23 cellular contexts compared by ENCODE assay signal in the genomic region with DNA sequence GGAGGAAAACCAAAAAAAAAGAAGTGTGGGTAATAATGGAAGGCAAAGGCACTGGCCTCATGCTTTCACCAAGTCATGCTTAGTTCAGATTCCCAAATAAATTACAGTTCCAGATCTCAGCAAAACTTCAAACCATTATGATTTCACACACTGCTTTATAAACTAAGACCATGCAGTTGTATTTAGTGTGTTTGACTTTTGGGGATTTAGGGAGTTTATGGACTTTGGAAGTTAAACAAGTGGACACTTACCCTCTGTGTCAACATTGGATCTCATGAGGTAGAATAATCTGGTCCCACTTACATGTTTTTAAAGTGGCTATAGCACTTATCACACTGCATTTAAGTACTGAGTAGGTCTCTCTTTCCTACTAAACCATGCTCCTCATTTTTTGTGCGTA. TPM values are rescaled to one million over a fixed set of nuclear protein-coding genes. Genes with fewer than 3 reads are reported as not detected.
DNase-seq lines count a peak whose midpoint lies in the region; ATAC-seq, FAIRE-seq and TF ChIP-seq lines count a peak whose summit lies in the region.
"Had no signal": no experiment of that assay in that cellular context is flagged by ENCODE, and none has a peak within 500 bp of the region (broad histone marks: within the 10 kb centered on the region; RNA-seq: fewer than 3 reads in every experiment).

No MANE protein-coding gene starts in this region.

- no peak overlapping the region for H2BK120ac ChIP-seq in IMR-90 (ENCODE audit: low read depth, low read length)

- H2AK5ac ChIP-seq in IMR-90 (ENCODE audit: low read depth, low read length) = no peak overlapping the region

- no peak overlapping the region for H2AK9ac ChIP-seq in IMR-90 (replicated peaks; ENCODE audit: low read depth, low read length, poor library complexity)

- no peak overlapping the region for H2BK15ac ChIP-seq in IMR-90 (ENCODE audit: low read depth, low read length)

- H3K9me1 ChIP-seq in IMR-90 (ENCODE audit: insufficient read depth, low read length) = peaks cover 12% of the 10 kb centered on the region

- H3K9me3 ChIP-seq in A549 = no peaks in the 10 kb centered on the region
- H3K9me3 ChIP-seq in IMR-90 (ENCODE audit: control insufficient read depth, insufficient read depth, low read length) = no peaks in the 10 kb centered on the region
- H3K9me3 ChIP-seq: BE2C, SK-N-SH had no signal

- no peak overlapping the region for H2BK5ac ChIP-seq in IMR-90 (ENCODE audit: low read depth, low read length, poor library complexity, severe bottlenecking)

- no peak overlapping the region for H4K8ac ChIP-seq in IMR-90 (ENCODE audit: low read depth in 2 of 2, low read length in 2 of 2)

- TF ChIP-seq RAD21 in A549 (conservative IDR thresholded peaks at IDR 0.05 in 1 of 2, IDR thresholded peaks at IDR 0.05 in 1 of 2) (no peak), IMR-90 (IDR thresholded peaks at IDR 0.05; ENCODE audit: low read length) (no peak)

- no peak overlapping the region for H3K4ac ChIP-seq in IMR-90 (ENCODE audit: low read depth, low read length)

- H3K9me3 Mint-ChIP-seq in brain (peaks cover 0 to 8% (median 0%) of the 10 kb centered on the region in 5 experiments), mesothelial cell of epicardium (no peaks in the 10 kb centered on the region)
- H3K9me3 Mint-ChIP-seq: CD4-positive, CD25-positive, alpha-beta regulatory T cell; H9 had no signal

- no peak overlapping the region for H3K27ac Mint-ChIP-seq in brain
- peak overlapping the region; percentile 44 for H3K27ac Mint-ChIP-seq in mesothelial cell of epicardium
- H3K27ac Mint-ChIP-seq: CD4-positive, CD25-positive, alpha-beta regulatory T cell; H9 had no signal

- H3K27ac ChIP-seq in A549 (no peak overlapping the region), IMR-90 (ENCODE audit: insufficient read depth, low read length) (no peak overlapping the region)
- H3K27ac ChIP-seq: HL-60 had no signal

- CTCF ChIA-PET in A549 (lab: Yijun Ruan, JAX) = interaction anchor here (1.9 kb wide), 1 partner anchor 37 kb away, joined by 5 read pairs; no protein-coding TSS in a partner anchor
- CTCF ChIA-PET in IMR-90 (lab: Yijun Ruan, JAX) = no interaction called here

- dilution Hi-C loops in IMR-90 (cut with HindIII; ENCODE audit: low sequenced_read_pairs, unreplicated experiment) = no loop called here

- H4K91ac ChIP-seq in IMR-90 (ENCODE audit: insufficient read depth, low read depth, low read length) = no peak overlapping the region

- H4K5ac ChIP-seq in IMR-90 (ENCODE audit: low read depth, low read length) = no peak overlapping the region

- H3K14ac ChIP-seq in IMR-90 (replicated peaks; ENCODE audit: low read depth, low read length) = no peak overlapping the region

- H2BK20ac ChIP-seq in IMR-90 (ENCODE audit: low read depth, low read length) = no peak overlapping the region

- no TSS peak for BruUV-seq in IMR-90 (replicated peaks; lab: Mats Ljungman, UMichigan)

- no peak overlapping the region for H3K56ac ChIP-seq in IMR-90 (ENCODE audit: extremely low read depth, insufficient read depth, low read length)

- POLR2A ChIA-PET in A549 (lab: Yijun Ruan, JAX) = no interaction called here
- POLR2A ChIA-PET in IMR-90 (lab: Charles Lee; ENCODE audit: unreplicated experiment) = no interaction called here

- H3K36me3 Mint-ChIP-seq in brain (peaks cover 22% of the 10 kb centered on the region), mesothelial cell of epicardium (no peaks in the 10 kb centered on the region)

- intact Hi-C loops in IMR-90 (cut with micrococcal nuclease) = loop anchor here (10.0 kb wide), 1 partner anchor 440 kb away; no protein-coding TSS in a partner anchor

- in situ Hi-C loops in IMR-90 (cut with MboI; ENCODE audit: low sequenced_read_pairs) = no loop called here

- H3K4me1 Mint-ChIP-seq in brain (peaks cover 50% of the 10 kb centered on the region), mesothelial cell of epicardium (peaks cover 49% of the 10 kb centered on the region)

- H3K4me3 Mint-ChIP-seq in brain (peak overlapping the region in 4 of 5 experiments; percentile 3 to 96 (median 13)), mesothelial cell of epicardium (no peak overlapping the region)
- H3K4me3 Mint-ChIP-seq: H9 had no signal

- TF ChIP-seq EP300 in A549 (IDR thresholded peaks at IDR 0.05) = no peak

- no peak overlapping the region for H2AFZ ChIP-seq in IMR-90 (replicated peaks; ENCODE audit: low read length, poor library complexity)

- H3K23ac ChIP-seq in IMR-90 (ENCODE audit: low read depth, low read length) = no peak overlapping the region

- H3K27me3 Mint-ChIP-seq in brain = peaks cover 4% of the 10 kb centered on the region
- H3K27me3 Mint-ChIP-seq in mesothelial cell of epicardium (ENCODE audit: low read depth) = no peaks in the 10 kb centered on the region

- no peak overlapping the region for H3K9ac ChIP-seq in IMR-90 (ENCODE audit: low read depth, low read length)
- H3K9ac ChIP-seq: SK-N-SH had no signal

- FAIRE-seq in A549 (lab: Jason Lieb, UNC) = no peak
- FAIRE-seq: A204.1, GM12891 had no signal

- ATAC-seq in A549 (no peak), IMR-90 (ENCODE audit: low read depth) (no peak), GM21360 (IDR thresholded peaks at IDR 0.05; ENCODE audit: unreplicated experiment) (no peak)

- TF ChIP-seq CTCF in A549 (IDR thresholded peaks at IDR 0.05) (no peak), IMR-90 (conservative IDR thresholded peaks at IDR 0.05; ENCODE audit: low read depth, low read length) (no peak), brain (conservative IDR thresholded peaks at IDR 0.05) (no peak), mesothelial cell of epicardium (IDR thresholded peaks at IDR 0.05; ENCODE audit: unreplicated experiment) (no peak)

- H3K36me3 ChIP-seq in IMR-90 (ENCODE audit: control insufficient read depth, insufficient read depth, low read length) = no peaks in the 10 kb centered on the region
- H3K36me3 ChIP-seq: BE2C had no signal

- H3K4me2 ChIP-seq in A549 (0 out of 3 replicates have a peak overlapping the region, but pooled peaks have one; percentile 9), IMR-90 (ENCODE audit: low read depth, low read length) (peak overlapping the region; percentile 9; the same call in 1 of the 2 replicates)
- H3K4me2 ChIP-seq: SK-N-SH had no signal

- H4K20me1 ChIP-seq in IMR-90 (ENCODE audit: insufficient read depth, low read length) = peaks cover 59% of the 10 kb centered on the region

- H3K79me1 ChIP-seq in IMR-90 (ENCODE audit: low read depth in 1 of 2, low read length in 2 of 2) = peaks cover 12 to 78% of the 10 kb centered on the region in 2 experiments

- no peak overlapping the region for H3K4me3 ChIP-seq in A549
- H3K4me3 ChIP-seq in IMR-90 (ENCODE audit: insufficient read depth, low read depth, low read length) = no peak overlapping the region

- H3K18ac ChIP-seq in IMR-90 (ENCODE audit: low read depth, low read length) = no peak overlapping the region

- H3K4me1 ChIP-seq in A549 (peaks cover 34% of the 10 kb centered on the region; the same call in 2 of the 3 replicates), IMR-90 (ENCODE audit: control insufficient read depth, insufficient read depth, low read length) (peaks cover 1% of the 10 kb centered on the region; the same call in 1 of the 2 replicates)
- H3K4me1 ChIP-seq: BE2C had no signal

- no peaks in the 10 kb centered on the region for H3K27me3 ChIP-seq in IMR-90 (ENCODE audit: control insufficient read depth, insufficient read depth, low read length)
- H3K27me3 ChIP-seq: BE2C had no signal

- TF ChIP-seq POLR2A in A549 (IDR thresholded peaks at IDR 0.05; ENCODE audit: low read length) (no peak), IMR-90 (IDR thresholded peaks at IDR 0.05; ENCODE audit: low read depth, low read length) (no peak)

- DNase-seq in A549 (ENCODE audit: low read depth in 1 of 2, low spot score in 1 of 2) = no peak
- no peak for DNase-seq in IMR-90
- no peak for DNase-seq in mesothelial cell of epicardium (ENCODE audit: low spot score in 2 of 2, unreplicated experiment in 2 of 2)
- no peak for DNase-seq in NCI-H1694 (lab: John Stamatoyannopoulos, UW)
- DNase-seq in cerebellar nuclear complex (lab: John Stamatoyannopoulos, UW) = no peak
- DNase-seq: BE2C; CD4-positive, CD25-positive, alpha-beta regulatory T cell; DND-41; H9; KG1; NCI-H1092 treated with DMSO at 0.1 percent for 48 hours; NCI-H1436 treated with DMSO at 0.1 percent for 48 hours; NCI-H2029; NCI-H2171; NCI-H345; NCI-H526 treated with DMSO at 0.1 percent for 48 hours; SIG-M5; SK-N-SH had no signal

- 0% methylated on average over 1 of the region's 1 CpG for WGBS in A549 (ENCODE audit: missing lambda C conversion rate)
- no CpG with 5 or more reads among the region's 1 CpG for WGBS in IMR-90 (ENCODE audit: extremely low coverage in 2 of 2, insufficient read length in 1 of 2), 2 experiments

RNA-seq across cellular contexts. Expression of a gene that starts 3.7 kb away (rescaled TPM):
- polyA plus RNA-seq in A549 (2011; rRNA removed) = 8.4 and 12.1 TPM in 2 replicates
- 4.3 and 4.4 TPM in 2 replicates for polyA plus RNA-seq in A549 (2012; cell fraction: cytosol; rRNA removed)
- 3.0 and 3.9 TPM in 2 replicates for polyA plus RNA-seq in A549 (2012; cell fraction: nucleus; rRNA removed)
- polyA plus RNA-seq in A549 (2017; fragmentation: RNase III; extraction: RNeasy Plus Mini Kit Qiagen cat#74134 plus additional on column Dnase treatment) = 8.4 to 8.6 TPM (median 8.5 TPM) in 3 replicates
- polyA minus RNA-seq in A549 (2011; rRNA and poly(A)+ RNA removed) = 1.4 and 1.6 TPM in 2 replicates
- total RNA-seq in IMR-90 (2012; rRNA removed) = 3.2 and 5.6 TPM in 2 replicates
- polyA plus RNA-seq in IMR-90 (2012; rRNA removed) = 6.6 and 6.7 TPM in 2 replicates
- 3.9 and 8.0 TPM in 2 replicates for polyA plus RNA-seq in IMR-90 (2012; cell fraction: cytosol; rRNA removed)
- 3.3 and 7.2 TPM in 2 replicates for polyA plus RNA-seq in IMR-90 (2012; cell fraction: nucleus; rRNA removed; ENCODE audit: low replicate concordance)
- 2.3 TPM for polyA plus RNA-seq in brain (ENCODE audit: insufficient read depth, low read depth, low replicate concordance)
- total RNA-seq in mesothelial cell of epicardium = 9.3 to 10.4 TPM (median 9.9 TPM) in 3 replicates

RNA-seq across cellular contexts. Expression of a gene that starts 26.5 kb away (rescaled TPM):
- polyA plus RNA-seq in A549 (2011; rRNA removed) = 80.1 and 102 TPM in 2 replicates
- 43.4 and 46.5 TPM in 2 replicates for polyA plus RNA-seq in A549 (2012; cell fraction: cytosol; rRNA removed)
- polyA plus RNA-seq in A549 (2012; cell fraction: nucleus; rRNA removed) = 13.7 and 22.8 TPM in 2 replicates
- polyA plus RNA-seq in A549 (2017; fragmentation: RNase III; extraction: RNeasy Plus Mini Kit Qiagen cat#74134 plus additional on column Dnase treatment) = 57.9 to 70.8 TPM (median 64.5 TPM) in 3 replicates
- polyA minus RNA-seq in A549 (2011; rRNA and poly(A)+ RNA removed) = 9.4 and 11.0 TPM in 2 replicates
- total RNA-seq in IMR-90 (2012; rRNA removed) = 48.8 and 106 TPM in 2 replicates
- 58.3 and 72.7 TPM in 2 replicates for polyA plus RNA-seq in IMR-90 (2012; rRNA removed)
- polyA plus RNA-seq in IMR-90 (2012; cell fraction: cytosol; rRNA removed) = 42.1 and 49.5 TPM in 2 replicates
- polyA plus RNA-seq in IMR-90 (2012; cell fraction: nucleus; rRNA removed; ENCODE audit: low replicate concordance) = 9.1 and 17.4 TPM in 2 replicates
- 28.9 TPM for polyA plus RNA-seq in brain (ENCODE audit: insufficient read depth, low read depth, low replicate concordance)
- total RNA-seq in mesothelial cell of epicardium = 22.4 to 25.2 TPM (median 23.9 TPM) in 3 replicates

RNA-seq across cellular contexts. Expression of a gene that starts 35.4 kb away (rescaled TPM):
- polyA plus RNA-seq in A549 (2011; rRNA removed) (563 and 672 TPM in 2 replicates), A549 (2017; fragmentation: RNase III; extraction: RNeasy Plus Mini Kit Qiagen cat#74134 plus additional on column Dnase treatment) (494 to 552 TPM (median 495 TPM) in 3 replicates), IMR-90 (2012; rRNA removed) (61.6 and 72.7 TPM in 2 replicates), brain (ENCODE audit: insufficient read depth, low read depth, low replicate concordance) (15.7 TPM)
- 218 and 220 TPM in 2 replicates for polyA plus RNA-seq in A549 (2012; cell fraction: cytosol; rRNA removed)
- 70.5 and 156 TPM in 2 replicates for polyA plus RNA-seq in A549 (2012; cell fraction: nucleus; rRNA removed)
- polyA minus RNA-seq in A549 (2011; rRNA and poly(A)+ RNA removed) = 221 and 291 TPM in 2 replicates
- total RNA-seq in IMR-90 (2012; rRNA removed) (45.9 and 80.8 TPM in 2 replicates), mesothelial cell of epicardium (46.2 to 49.2 TPM (median 46.3 TPM) in 3 replicates)
- 19.8 and 36.6 TPM in 2 replicates for polyA plus RNA-seq in IMR-90 (2012; cell fraction: cytosol; rRNA removed)
- 5.0 and 40.5 TPM in 2 replicates for polyA plus RNA-seq in IMR-90 (2012; cell fraction: nucleus; rRNA removed; ENCODE audit: low replicate concordance)
- total RNA-seq: CD4-positive, CD25-positive, alpha-beta regulatory T cell had no signal
